Comparison of ENCODE assay signal across 19 cellular contexts in genomic region chr6:166318227-166318626, GRCh38. TPM values are rescaled to one million over a fixed set of nuclear protein-coding genes. Genes with fewer than 3 reads are reported as not detected.
DNase-seq lines count a peak whose midpoint lies in the region; ATAC-seq and TF ChIP-seq lines count a peak whose summit lies in the region.
"Had no signal": no experiment of that assay in that cellular context is flagged by ENCODE, and none has a peak within 500 bp of the region (broad histone marks: within the 10 kb centered on the region; RNA-seq: fewer than 3 reads in every experiment).

No MANE protein-coding gene starts in this region.

- H3K4me3 ChIP-seq in RWPE2 (ENCODE audit: severe bottlenecking) = no peak overlapping the region
- H3K4me3 ChIP-seq in kidney epithelial cell (ENCODE audit: low read depth, low read length) = no peak overlapping the region
- H3K4me3 ChIP-seq in skeletal muscle cell (ENCODE audit: low read depth, low read length) = no peak overlapping the region
- H3K4me3 ChIP-seq: BLaER1, upper lobe of left lung had no signal

- no peaks in the 10 kb centered on the region for H3K4me1 ChIP-seq in RWPE2 (ENCODE audit: insufficient read depth, poor library complexity, severe bottlenecking)
- H3K4me1 ChIP-seq: BLaER1, upper lobe of left lung had no signal

- no peaks in the 10 kb centered on the region for H3K27me3 ChIP-seq in RWPE2 (ENCODE audit: insufficient read depth, poor library complexity, severe bottlenecking)
- H3K27me3 ChIP-seq in kidney epithelial cell (ENCODE audit: control insufficient read depth, insufficient read depth, low read length) = peaks cover 5% of the 10 kb centered on the region
- H3K27me3 ChIP-seq: BLaER1, upper lobe of left lung had no signal

- H3K9me3 Mint-ChIP-seq in activated CD8-positive, alpha-beta T cell treated with anti-CD3 and anti-CD28 coated beads, Interleukin-2, amount 10 ng/mL, durations not matched to agents 7 days and 5 days (ENCODE audit: insufficient read depth) = no peaks in the 10 kb centered on the region
- H3K9me3 Mint-ChIP-seq: naive B cell had no signal

- H3K27ac Mint-ChIP-seq in activated CD8-positive, alpha-beta T cell treated with anti-CD3 and anti-CD28 coated beads, Interleukin-2, amount 10 ng/mL, durations not matched to agents 7 days and 5 days = no peak overlapping the region
- H3K27ac Mint-ChIP-seq: activated CD8-positive, alpha-beta memory T cell treated with anti-CD3 and anti-CD28 coated beads, Interleukin-2, amount 10 ng/mL, durations not matched to agents 7 days and 5 days had no signal

- peaks cover 5% of the 10 kb centered on the region for H3K27me3 Mint-ChIP-seq in activated CD8-positive, alpha-beta T cell treated with anti-CD3 and anti-CD28 coated beads, Interleukin-2, amount 10 ng/mL, durations not matched to agents 7 days and 5 days (ENCODE audit: low read depth)
- H3K27me3 Mint-ChIP-seq: activated CD8-positive, alpha-beta memory T cell treated with anti-CD3 and anti-CD28 coated beads, Interleukin-2, amount 10 ng/mL, durations not matched to agents 7 days and 5 days; naive B cell had no signal

- no peak overlapping the region for H3K27ac ChIP-seq in RWPE2 (ENCODE audit: poor library complexity, severe bottlenecking)
- H3K27ac ChIP-seq: BLaER1, upper lobe of left lung had no signal

- DNase-seq in NCI-H2107 (lab: John Stamatoyannopoulos, UW) (peak; percentile 14), NCI-H2107 treated with DMSO at 0.1 percent for 48 hours (lab: John Stamatoyannopoulos, UW; ENCODE audit: unreplicated experiment) (no peak), RWPE2 (ENCODE audit: low spot score) (no peak), kidney epithelial cell (ENCODE audit: low read depth) (peak; percentile 82), skeletal muscle cell (ENCODE audit: low read depth) (peak; percentile 55), NCI-H128 (lab: John Stamatoyannopoulos, UW; ENCODE audit: unreplicated experiment) (no peak)
- no peak for DNase-seq in activated CD8-positive, alpha-beta T cell treated with anti-CD3 and anti-CD28 coated beads, Interleukin-2, amount 10 ng/mL, durations not matched to agents 7 days and 5 days
- DNase-seq: activated CD4-positive, CD25-positive, alpha-beta regulatory T cell treated with anti-CD3 and anti-CD28 coated beads, Interleukin-2, amount 50 U/mL, for 72 hours; activated CD8-positive, alpha-beta memory T cell treated with anti-CD3 and anti-CD28 coated beads, Interleukin-2, amount 10 ng/mL, durations not matched to agents 7 days and 5 days; activated gamma-delta T cell; DMS153; hypothalamus; naive B cell; NCI-H1105; NCI-H226; stimulated activated naive CD8-positive, alpha-beta T cell treated with anti-CD3 and anti-CD28 coated beads, Interleukin-15, Interleukin-2, amounts not matched to agents 100 U/mL and 50 U/mL, for 24 hours had no signal

- ATAC-seq in RWPE2 (ENCODE audit: low read depth) (peak; percentile 36; the same call in 1 of the 3 replicates), GM19452 (IDR thresholded peaks at IDR 0.05; ENCODE audit: unreplicated experiment) (no peak)
- no peak for ATAC-seq in activated CD8-positive, alpha-beta T cell treated with anti-CD3 and anti-CD28 coated beads, Interleukin-2, amount 10 ng/mL, durations not matched to agents 7 days and 5 days
- ATAC-seq: activated CD8-positive, alpha-beta memory T cell treated with anti-CD3 and anti-CD28 coated beads, Interleukin-2, amount 10 ng/mL, durations not matched to agents 7 days and 5 days; stimulated activated naive CD8-positive, alpha-beta T cell treated with anti-CD3 and anti-CD28 coated beads, Interleukin-15, Interleukin-2, amounts not matched to agents 100 U/mL and 50 U/mL, for 24 hours had no signal

- no peak for TF ChIP-seq CTCF in RWPE2 (IDR thresholded peaks at IDR 0.05; ENCODE audit: poor library complexity, severe bottlenecking)
- no peak for TF ChIP-seq CTCF in kidney epithelial cell (IDR thresholded peaks at IDR 0.05; ENCODE audit: insufficient read depth, low read length, poor library complexity, severe bottlenecking)

- H3K4me1 Mint-ChIP-seq in activated CD8-positive, alpha-beta T cell treated with anti-CD3 and anti-CD28 coated beads, Interleukin-2, amount 10 ng/mL, durations not matched to agents 7 days and 5 days (ENCODE audit: low read depth) = no peaks in the 10 kb centered on the region
- H3K4me1 Mint-ChIP-seq: activated CD8-positive, alpha-beta memory T cell treated with anti-CD3 and anti-CD28 coated beads, Interleukin-2, amount 10 ng/mL, durations not matched to agents 7 days and 5 days had no signal

- H3K4me3 Mint-ChIP-seq in activated CD8-positive, alpha-beta T cell treated with anti-CD3 and anti-CD28 coated beads, Interleukin-2, amount 10 ng/mL, durations not matched to agents 7 days and 5 days = no peak overlapping the region
- H3K4me3 Mint-ChIP-seq: activated CD8-positive, alpha-beta memory T cell treated with anti-CD3 and anti-CD28 coated beads, Interleukin-2, amount 10 ng/mL, durations not matched to agents 7 days and 5 days had no signal

- CTCF ChIA-PET in activated CD8-positive, alpha-beta T cell treated with anti-CD3 and anti-CD28 coated beads, Interleukin-2, amount 10 ng/mL, durations not matched to agents 7 days and 5 days (lab: Charles Lee) = interaction anchor here (0.9 to 2.6 kb wide), 4 partner anchors 63 to 1033 kb away, joined by 3 to 8 read pairs (median 6); no protein-coding TSS in a partner anchor

- POLR2A ChIA-PET in activated CD8-positive, alpha-beta T cell treated with anti-CD3 and anti-CD28 coated beads, Interleukin-2, amount 10 ng/mL, durations not matched to agents 7 days and 5 days (lab: Charles Lee) = no interaction called here

- peaks cover 3% of the 10 kb centered on the region for H3K36me3 Mint-ChIP-seq in activated CD8-positive, alpha-beta T cell treated with anti-CD3 and anti-CD28 coated beads, Interleukin-2, amount 10 ng/mL, durations not matched to agents 7 days and 5 days (ENCODE audit: low read depth)

- H3K9me3 ChIP-seq in RWPE2 (ENCODE audit: severe bottlenecking) = no peaks in the 10 kb centered on the region
- H3K9me3 ChIP-seq: BLaER1, upper lobe of left lung had no signal

- peaks cover 27% of the 10 kb centered on the region for H3K36me3 ChIP-seq in RWPE2 (ENCODE audit: low read depth)
- no peaks in the 10 kb centered on the region for H3K36me3 ChIP-seq in kidney epithelial cell (ENCODE audit: control insufficient read depth, insufficient read depth, low read length)

RNA-seq across cellular contexts. Expression of gene PRR18, which starts 10.0 kb away (rescaled TPM):
- 0.13 and 0.55 TPM in 2 replicates for total RNA-seq in kidney epithelial cell
- total RNA-seq in activated CD8-positive, alpha-beta T cell treated with anti-CD3 and anti-CD28 coated beads, Interleukin-2, amount 10 ng/mL, durations not matched to agents 7 days and 5 days = not detected
- total RNA-seq: activated CD8-positive, alpha-beta memory T cell treated with anti-CD3 and anti-CD28 coated beads, Interleukin-2, amount 10 ng/mL, durations not matched to agents 7 days and 5 days had no signal

RNA-seq across cellular contexts. Expression of gene SFT2D1, which starts 24.1 kb away (rescaled TPM):
- total RNA-seq in kidney epithelial cell = 59.7 and 74.1 TPM in 2 replicates
- total RNA-seq in activated CD8-positive, alpha-beta T cell treated with anti-CD3 and anti-CD28 coated beads, Interleukin-2, amount 10 ng/mL, durations not matched to agents 7 days and 5 days = 10 to 100 TPM; 27.7 to 30.5 TPM

Comparison
In these comparisons a context has a peak if more than half of its experiments do, and no peak if none do; other contexts are left out.
1. DNase-seq: peak in NCI-H2107 (single experiment), kidney epithelial cell (single experiment) and skeletal muscle cell (single experiment); none in NCI-H2107 treated with DMSO at 0.1 percent for 48 hours (single experiment), RWPE2 (single experiment), NCI-H128 (single experiment) and activated CD8-positive, alpha-beta T cell treated with anti-CD3 and anti-CD28 coated beads, Interleukin-2, amount 10 ng/mL, durations not matched to agents 7 days and 5 days (single experiment).